ENCODE assay signal across 10 cellular contexts in the genomic region with DNA sequence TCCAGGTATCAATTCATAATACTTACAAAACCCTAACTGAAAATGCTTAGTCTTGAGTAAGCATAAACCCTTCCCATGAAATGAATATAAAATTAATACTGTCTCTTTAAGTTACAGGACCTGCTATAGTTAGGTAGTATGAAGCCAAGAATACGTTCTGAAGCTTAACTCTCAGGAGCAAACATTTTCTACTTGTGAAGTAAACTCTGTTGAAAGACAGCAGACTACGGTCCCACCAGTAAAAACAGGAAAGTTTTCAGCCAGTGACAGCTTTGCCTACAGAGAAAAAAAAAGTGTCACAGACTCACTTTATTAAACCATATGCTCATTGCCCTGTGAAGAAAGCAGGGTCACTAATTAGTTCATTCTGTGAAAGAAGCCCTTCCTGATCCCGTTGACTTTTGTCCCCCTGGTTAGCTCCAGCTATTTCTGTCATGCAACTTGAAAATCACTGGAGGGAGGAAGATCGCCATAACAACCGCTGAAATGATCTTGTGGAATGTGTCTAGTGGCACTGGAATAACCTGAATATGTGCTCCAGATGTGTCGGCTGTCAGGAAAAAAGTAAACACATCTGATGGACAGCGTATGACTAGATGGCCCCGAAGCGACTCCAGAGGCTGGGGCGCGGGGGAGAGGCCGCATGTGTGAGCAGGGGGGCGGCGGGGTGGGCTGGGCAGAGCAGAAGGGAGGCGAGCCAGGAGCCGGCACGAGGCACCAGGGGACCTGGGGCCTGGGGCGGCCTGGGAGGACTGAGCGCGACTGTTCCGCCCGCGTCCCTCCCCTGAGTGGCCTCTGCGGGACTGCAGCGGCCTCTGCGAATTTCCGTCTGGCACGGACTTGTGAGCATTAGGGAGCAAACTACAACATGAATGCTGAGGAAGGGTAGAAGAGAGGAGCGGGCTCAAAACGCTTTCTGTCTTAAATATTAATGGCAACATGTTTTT. TPM values are rescaled to one million over a fixed set of nuclear protein-coding genes. Genes with fewer than 3 reads are reported as not detected.
DNase-seq lines count a peak whose midpoint lies in the region; TF ChIP-seq lines count a peak whose summit lies in the region.
"Had no signal": no experiment of that assay in that cellular context is flagged by ENCODE, and none has a peak within 500 bp of the region (broad histone marks: within the 10 kb centered on the region; RNA-seq: fewer than 3 reads in every experiment).

No MANE protein-coding gene starts in this region.

- peaks cover 3% of the 10 kb centered on the region for H3K9me3 Mint-ChIP-seq in progenitor cell of endocrine pancreas (ENCODE audit: low read depth)

- peaks cover 27% of the 10 kb centered on the region for H3K27me3 Mint-ChIP-seq in progenitor cell of endocrine pancreas

- H3K36me3 ChIP-seq in adipocyte (ENCODE audit: control insufficient read depth, insufficient read depth, low read length, severe bottlenecking), result no peaks in the 10 kb centered on the region
- no peaks in the 10 kb centered on the region for H3K36me3 ChIP-seq in left ventricle myocardium inferior

- peak overlapping the region; percentile 68 for H3K27ac ChIP-seq in left ventricle myocardium inferior (replicated peaks)
- H3K27ac ChIP-seq: KMS-11 had no signal

- H3K4me1 ChIP-seq in adipocyte (ENCODE audit: control insufficient read depth, insufficient read depth, low read length), result peaks cover 58% of the 10 kb centered on the region
- peaks cover 20% of the 10 kb centered on the region for H3K4me1 ChIP-seq in left ventricle myocardium inferior

- peak overlapping the region; percentile 80 for H3K4me3 ChIP-seq in adipocyte (ENCODE audit: low read length)
- H3K4me3 ChIP-seq in left ventricle myocardium inferior, result peak overlapping the region; percentile 57

- peak overlapping the region; percentile 10 for H3K4me3 Mint-ChIP-seq in progenitor cell of endocrine pancreas (ENCODE audit: low read depth)

- H3K9me3 ChIP-seq in adipocyte (ENCODE audit: control insufficient read depth, low read length) (no peaks in the 10 kb centered on the region), left ventricle myocardium inferior (replicated peaks) (no peaks in the 10 kb centered on the region)

- H3K27ac Mint-ChIP-seq in progenitor cell of endocrine pancreas, result peak overlapping the region; percentile 13

- DNase-seq in EL, result peak; percentile 68
- peak; percentile 80 for DNase-seq in adipocyte (ENCODE audit: low read depth)
- peak; percentile 49 for DNase-seq in left ventricle myocardium inferior
- peak; percentile 10 for DNase-seq in progenitor cell of endocrine pancreas (ENCODE audit: low spot score, unreplicated experiment)
- no peak for DNase-seq in NCI-H1417 treated with DMSO at 0.1 percent for 48 hours (lab: John Stamatoyannopoulos, UW)
- no peak for DNase-seq in NCI-H2029 treated with DMSO at 0.1 percent for 48 hours (lab: John Stamatoyannopoulos, UW)
- no peak for DNase-seq in COLO829 (ENCODE audit: low spot score)
- DNase-seq in activated naive CD4-positive, alpha-beta T cell treated with Interleukin-2 at 50 U/mL for 16 hours, result no peak
- DNase-seq: occipital lobe had no signal

- H3K27me3 ChIP-seq in adipocyte (replicated peaks; ENCODE audit: control insufficient read depth, insufficient read depth, low read length), result no peaks in the 10 kb centered on the region
- peaks cover 52% of the 10 kb centered on the region for H3K27me3 ChIP-seq in left ventricle myocardium inferior (ENCODE audit: low read depth)

- no peaks in the 10 kb centered on the region for H3K36me3 Mint-ChIP-seq in progenitor cell of endocrine pancreas (ENCODE audit: insufficient read depth)

- TF ChIP-seq CTCF in left ventricle myocardium inferior (IDR thresholded peaks at IDR 0.05; ENCODE audit: borderline replicate concordance) (no peak), progenitor cell of endocrine pancreas (IDR thresholded peaks at IDR 0.05; ENCODE audit: unreplicated experiment) (no peak)

- intact Hi-C loops in left ventricle myocardium inferior (cut with micrococcal nuclease), result no loop called here

- peak overlapping the region; percentile 81 for H3K9ac ChIP-seq in adipocyte (ENCODE audit: low read length)
- H3K9ac ChIP-seq: KMS-11 had no signal

- H3K4me1 Mint-ChIP-seq in progenitor cell of endocrine pancreas (ENCODE audit: low read depth), result peaks cover 11% of the 10 kb centered on the region

RNA-seq across cellular contexts. Expression of a gene that starts 41.9 kb away (rescaled TPM):
- total RNA-seq in left ventricle myocardium inferior (3.5 TPM), progenitor cell of endocrine pancreas (1.0 and 1.6 TPM in 2 replicates)

Comparison
In these comparisons a context has a peak if more than half of its experiments do, and no peak if none do; other contexts are left out.
1. DNase-seq: peak in EL (single experiment), adipocyte (single experiment), left ventricle myocardium inferior (single experiment) and progenitor cell of endocrine pancreas (single experiment); none in NCI-H1417 treated with DMSO at 0.1 percent for 48 hours (single experiment), NCI-H2029 treated with DMSO at 0.1 percent for 48 hours (single experiment), COLO829 (single experiment) and activated naive CD4-positive, alpha-beta T cell treated with Interleukin-2 at 50 U/mL for 16 hours (single experiment).